9 cellular contexts compared by ENCODE assay signal in the genomic region with DNA sequence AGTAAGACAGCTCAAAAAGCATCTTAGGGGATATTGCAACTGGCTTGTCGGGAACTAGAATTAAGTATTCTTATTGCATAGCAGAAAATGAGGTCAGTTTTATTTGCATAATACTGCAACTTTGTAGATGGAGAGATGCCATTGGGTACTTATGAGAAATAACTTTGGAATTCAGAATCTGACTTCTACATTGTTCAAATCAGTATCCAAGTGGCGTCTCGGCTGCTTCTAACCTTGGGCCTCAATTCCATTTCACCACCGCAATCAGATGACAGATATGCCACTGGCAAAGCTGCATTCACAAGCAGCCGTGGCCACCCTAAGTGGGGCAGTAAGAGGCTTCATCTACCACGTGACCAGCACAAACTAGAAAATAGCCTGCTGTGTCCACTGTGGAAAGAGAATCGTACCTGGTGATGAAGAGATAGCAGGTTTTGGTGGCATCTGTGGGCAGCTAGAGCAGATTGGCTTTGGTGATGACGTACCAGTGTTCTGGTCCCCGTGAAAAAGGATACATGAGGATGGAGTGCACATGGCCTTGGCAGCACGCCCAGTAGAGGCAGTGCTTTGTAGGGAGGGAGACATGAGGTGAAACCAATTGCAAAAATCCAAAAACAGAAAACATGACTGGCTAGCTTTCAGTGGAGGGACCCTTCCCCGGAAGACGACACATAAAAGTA.
DNase-seq lines count a peak whose midpoint lies in the region; ATAC-seq and TF ChIP-seq lines count a peak whose summit lies in the region.
"Had no signal": no experiment of that assay in that cellular context is flagged by ENCODE, and none has a peak within 500 bp of the region (broad histone marks: within the 10 kb centered on the region; RNA-seq: fewer than 3 reads in every experiment).

No MANE protein-coding gene starts in this region.

- no peak overlapping the region for H3K4me3 ChIP-seq in esophagus squamous epithelium
- H3K4me3 ChIP-seq: pancreas had no signal

- no peak for TF ChIP-seq POLR2A in esophagus squamous epithelium (IDR thresholded peaks at IDR 0.05)

- peaks cover 0 to 5% (median 0%) of the 10 kb centered on the region in 3 donors for H3K36me3 ChIP-seq in esophagus squamous epithelium
- H3K36me3 ChIP-seq: pancreas had no signal

- H3K9me3 ChIP-seq in esophagus squamous epithelium: no peaks in the 10 kb centered on the region
- H3K9me3 ChIP-seq: pancreas had no signal

- no peaks in the 10 kb centered on the region for H3K27me3 ChIP-seq in esophagus squamous epithelium
- H3K27me3 ChIP-seq: pancreas had no signal

- ATAC-seq in HG03469 (IDR thresholded peaks at IDR 0.05; ENCODE audit: unreplicated experiment) (no peak), GM21529 (IDR thresholded peaks at IDR 0.05; ENCODE audit: unreplicated experiment) (no peak)
- ATAC-seq: pancreas had no signal

- intact Hi-C loops in esophagus squamous epithelium (cut with DNase I): no loop called here

- DNase-seq in DMS 273 (lab: John Stamatoyannopoulos, UW; ENCODE audit: unreplicated experiment) (peak; percentile 84), NCI-H2196 treated with DMSO at 0.1 percent for 48 hours (lab: John Stamatoyannopoulos, UW; ENCODE audit: unreplicated experiment) (peak; percentile 71), cerebellar nuclear complex (lab: John Stamatoyannopoulos, UW) (peak; percentile 56 to 93), occipital lobe (lab: John Stamatoyannopoulos, UW) (peak; percentile 23), esophagus squamous epithelium (lab: John Stamatoyannopoulos, UW) (no peak), NK-92 (lab: John Stamatoyannopoulos, UW; ENCODE audit: unreplicated experiment) (no peak)

- TF ChIP-seq CTCF in esophagus squamous epithelium (IDR thresholded peaks at IDR 0.05): no peak

- peak overlapping the region in 2 of 4 donors; percentile 45 to 52 for H3K27ac ChIP-seq in esophagus squamous epithelium
- H3K27ac ChIP-seq: pancreas had no signal

- peaks cover 0 to 18% (median 15%) of the 10 kb centered on the region in 3 donors for H3K4me1 ChIP-seq in esophagus squamous epithelium

- WGBS in esophagus squamous epithelium, 2 donors: 63 to 67% methylated on average over 12 of the region's 12 CpGs

Comparison
In these comparisons a context has a peak if more than half of its experiments do, and no peak if none do; other contexts are left out.
1. DNase-seq: peak in DMS 273 (single experiment), NCI-H2196 treated with DMSO at 0.1 percent for 48 hours (single experiment), cerebellar nuclear complex (2 of 2) and occipital lobe (single experiment); none in esophagus squamous epithelium (single experiment) and NK-92 (single experiment).